In the genomic region with DNA sequence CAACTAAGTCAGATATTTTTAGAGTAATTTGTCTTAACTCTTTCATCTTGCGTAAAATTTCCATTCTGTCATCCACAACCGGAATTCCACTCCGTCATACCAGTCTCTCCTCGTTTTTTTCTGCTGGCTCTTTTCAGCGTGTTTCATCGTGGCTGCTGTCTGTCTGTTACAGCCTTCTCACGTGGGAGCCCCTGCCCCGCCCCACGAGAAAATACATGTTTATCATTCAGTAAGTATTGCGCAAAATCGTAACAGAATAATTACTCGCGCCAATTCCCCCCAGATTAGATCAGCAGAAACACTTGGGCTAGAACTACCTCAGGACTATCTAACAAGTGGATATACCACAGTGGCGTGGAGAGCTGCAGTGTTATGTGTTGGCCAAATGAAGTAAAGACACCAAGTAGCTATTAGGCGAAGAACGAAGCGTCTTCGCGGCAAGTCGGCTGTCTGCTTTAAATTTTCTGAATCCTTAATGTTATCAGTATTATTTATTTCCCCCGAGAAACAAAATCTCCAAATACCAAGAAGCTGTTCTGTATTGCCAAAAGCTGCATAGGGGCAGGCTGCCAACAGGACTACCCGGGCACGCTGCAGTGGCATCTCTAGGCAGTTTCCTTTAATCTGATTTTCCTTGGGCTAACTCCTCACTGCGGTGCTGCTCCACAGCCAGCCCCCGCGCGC, we compare ENCODE assay signal across 8 cellular contexts. TPM values are rescaled to one million over a fixed set of nuclear protein-coding genes. Genes with fewer than 3 reads are reported as not detected.
DNase-seq lines count a peak whose midpoint lies in the region; ATAC-seq, FAIRE-seq and TF ChIP-seq lines count a peak whose summit lies in the region.

No MANE protein-coding gene starts in this region.

- peaks cover 13% of the 10 kb centered on the region for H3K4me1 ChIP-seq in HUES48 (ENCODE audit: control insufficient read depth, insufficient read depth, low read length)
- peaks cover 2 to 9% of the 10 kb centered on the region in 2 donors for H3K4me1 ChIP-seq in kidney (ENCODE audit: control insufficient read depth in 1 of 2, insufficient read depth in 1 of 2, low read depth in 1 of 2, low read length in 2 of 2)

- H3K4me3 ChIP-seq in AG10803 (ENCODE audit: low read length) (peak overlapping the region; percentile 69), HUES48 (ENCODE audit: low read depth, low read length) (peak overlapping the region; percentile 77), kidney (ENCODE audit: low read length in 2 of 2) (peak overlapping the region; percentile 88 to 89)

- no peaks in the 10 kb centered on the region for H3K36me3 ChIP-seq in HUES48 (ENCODE audit: control insufficient read depth, insufficient read depth, low read length)
- no peaks in the 10 kb centered on the region for H3K36me3 ChIP-seq in kidney (ENCODE audit: control insufficient read depth in 1 of 2, insufficient read depth in 2 of 2, low read length in 2 of 2)

- no peak for TF ChIP-seq CTCF in AG10803 (conservative IDR thresholded peaks at IDR 0.05; ENCODE audit: low read length)
- TF ChIP-seq CTCF in kidney (IDR thresholded peaks at IDR 0.05; ENCODE audit: borderline replicate concordance, extremely low read depth, insufficient read depth): no peak

- H3K36me3 Mint-ChIP-seq in T-helper 17 cell (ENCODE audit: low read depth): peaks cover 3% of the 10 kb centered on the region

- peak overlapping the region; percentile 42 for H3K9ac ChIP-seq in HUES48 (ENCODE audit: low read depth, low read length)
- peak overlapping the region; percentile 65 to 71 for H3K9ac ChIP-seq in kidney (ENCODE audit: low read length in 2 of 2)

- H3K4me1 Mint-ChIP-seq in T-helper 17 cell: peaks cover 21% of the 10 kb centered on the region

- no peaks in the 10 kb centered on the region for H3K27me3 Mint-ChIP-seq in T-helper 17 cell

- peak overlapping the region; percentile 92 for H3K4me3 Mint-ChIP-seq in T-helper 17 cell

- intact Hi-C loops in kidney (cut with DNase I): no loop called here

- H3K27ac Mint-ChIP-seq in T-helper 17 cell: peak overlapping the region; percentile 41

- no peak for FAIRE-seq in kidney (lab: Jason Lieb, UNC)

- DNase-seq in AG10803 (ENCODE audit: low read depth): peak; percentile 78
- peak in 1 of 3 donors; percentile 27 for DNase-seq in T-helper 17 cell
- DNase-seq in T47D (ENCODE audit: low read depth in 1 of 2, low spot score in 1 of 2): peak; percentile 2 to 42
- no peak for DNase-seq in kidney
- peak; percentile 65 for DNase-seq in stimulated activated CD4-positive, alpha-beta T cell treated with anti-CD3 and anti-CD28 coated beads, Interleukin-15, amount 100 ng/mL, for 24 hours
- DNase-seq in NOMO-1 treated with DMSO at 0.1 percent for 48 hours (lab: John Stamatoyannopoulos, UW; ENCODE audit: unreplicated experiment): no peak

- H3K9me3 ChIP-seq in HUES48 (ENCODE audit: control insufficient read depth, insufficient read depth, low read length) (no peaks in the 10 kb centered on the region), T-helper 17 cell (ENCODE audit: control insufficient read depth, low read length, poor library complexity, severe bottlenecking) (no peaks in the 10 kb centered on the region), kidney (ENCODE audit: control insufficient read depth in 1 of 2, low read length in 2 of 2) (no peaks in the 10 kb centered on the region)

- H3K27ac ChIP-seq in HUES48 (ENCODE audit: low read depth, low read length) (peak overlapping the region; percentile 50), kidney (ENCODE audit: low read depth in 2 of 2, low read length in 2 of 2) (peak overlapping the region; percentile 45 to 51)

- in situ Hi-C loops in T47D (cut with HindIII; ENCODE audit: low pct_unique_long_range_greater_than_20kb, low sequenced_read_pairs): no loop called here

- ATAC-seq in GM19043 (IDR thresholded peaks at IDR 0.05; ENCODE audit: low read depth, unreplicated experiment) (peak; percentile 6), T-helper 17 cell (peak; percentile 6)

- no peaks in the 10 kb centered on the region for H3K27me3 ChIP-seq in HUES48 (ENCODE audit: control insufficient read depth, insufficient read depth, low read length)

RNA-seq across cellular contexts. Expression of gene FOCAD, which starts 0.6 kb away (rescaled TPM):
- 10 to 100 TPM; 16.2 to 18.2 TPM for total RNA-seq in T-helper 17 cell
- 35.7 TPM for total RNA-seq in kidney
- polyA plus RNA-seq in kidney (ENCODE audit: insufficient read depth, low read depth, low replicate concordance): 12.2 TPM

Comparison
In these comparisons a context has a peak if more than half of its experiments do, and no peak if none do; other contexts are left out.
1. DNase-seq: peak in AG10803 (single experiment), T47D (2 of 2) and stimulated activated CD4-positive, alpha-beta T cell treated with anti-CD3 and anti-CD28 coated beads, Interleukin-15, amount 100 ng/mL, for 24 hours (single experiment); none in kidney (single experiment) and NOMO-1 treated with DMSO at 0.1 percent for 48 hours (single experiment).
2. Peak in every context shown above with its lines, with median percentiles within 50 percentile points of each other: H3K4me3 ChIP-seq.